1 cellular context compared by ENCODE assay signal in genomic region chr1:26028490-26028980, GRCh38.
A peak's percentile ranks its signal among the peaks of the same experiment; 100 is the strongest.
TF ChIP-seq lines count a peak whose summit lies in the region.

No MANE protein-coding gene starts in this region.

TF ChIP-seq in HepG2, 621 proteins besides CTCF, POLR2A, EP300 and RAD21 (continued from another document and continues in another):
- TF ChIP-seq, protein P1, sequence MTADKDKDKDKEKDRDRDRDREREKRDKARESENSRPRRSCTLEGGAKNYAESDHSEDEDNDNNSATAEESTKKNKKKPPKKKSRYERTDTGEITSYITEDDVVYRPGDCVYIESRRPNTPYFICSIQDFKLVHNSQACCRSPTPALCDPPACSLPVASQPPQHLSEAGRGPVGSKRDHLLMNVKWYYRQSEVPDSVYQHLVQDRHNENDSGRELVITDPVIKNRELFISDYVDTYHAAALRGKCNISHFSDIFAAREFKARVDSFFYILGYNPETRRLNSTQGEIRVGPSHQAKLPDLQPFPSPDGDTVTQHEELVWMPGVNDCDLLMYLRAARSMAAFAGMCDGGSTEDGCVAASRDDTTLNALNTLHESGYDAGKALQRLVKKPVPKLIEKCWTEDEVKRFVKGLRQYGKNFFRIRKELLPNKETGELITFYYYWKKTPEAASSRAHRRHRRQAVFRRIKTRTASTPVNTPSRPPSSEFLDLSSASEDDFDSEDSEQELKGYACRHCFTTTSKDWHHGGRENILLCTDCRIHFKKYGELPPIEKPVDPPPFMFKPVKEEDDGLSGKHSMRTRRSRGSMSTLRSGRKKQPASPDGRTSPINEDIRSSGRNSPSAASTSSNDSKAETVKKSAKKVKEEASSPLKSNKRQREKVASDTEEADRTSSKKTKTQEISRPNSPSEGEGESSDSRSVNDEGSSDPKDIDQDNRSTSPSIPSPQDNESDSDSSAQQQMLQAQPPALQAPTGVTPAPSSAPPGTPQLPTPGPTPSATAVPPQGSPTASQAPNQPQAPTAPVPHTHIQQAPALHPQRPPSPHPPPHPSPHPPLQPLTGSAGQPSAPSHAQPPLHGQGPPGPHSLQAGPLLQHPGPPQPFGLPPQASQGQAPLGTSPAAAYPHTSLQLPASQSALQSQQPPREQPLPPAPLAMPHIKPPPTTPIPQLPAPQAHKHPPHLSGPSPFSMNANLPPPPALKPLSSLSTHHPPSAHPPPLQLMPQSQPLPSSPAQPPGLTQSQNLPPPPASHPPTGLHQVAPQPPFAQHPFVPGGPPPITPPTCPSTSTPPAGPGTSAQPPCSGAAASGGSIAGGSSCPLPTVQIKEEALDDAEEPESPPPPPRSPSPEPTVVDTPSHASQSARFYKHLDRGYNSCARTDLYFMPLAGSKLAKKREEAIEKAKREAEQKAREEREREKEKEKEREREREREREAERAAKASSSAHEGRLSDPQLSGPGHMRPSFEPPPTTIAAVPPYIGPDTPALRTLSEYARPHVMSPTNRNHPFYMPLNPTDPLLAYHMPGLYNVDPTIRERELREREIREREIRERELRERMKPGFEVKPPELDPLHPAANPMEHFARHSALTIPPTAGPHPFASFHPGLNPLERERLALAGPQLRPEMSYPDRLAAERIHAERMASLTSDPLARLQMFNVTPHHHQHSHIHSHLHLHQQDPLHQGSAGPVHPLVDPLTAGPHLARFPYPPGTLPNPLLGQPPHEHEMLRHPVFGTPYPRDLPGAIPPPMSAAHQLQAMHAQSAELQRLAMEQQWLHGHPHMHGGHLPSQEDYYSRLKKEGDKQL (CRISPR knock-in tag; IDR thresholded peaks at IDR 0.05; ENCODE audit: low read depth): no peak
- TF ChIP-seq GATAD1 (CRISPR knock-in tag; IDR thresholded peaks at IDR 0.05) (no peak), ZFX (CRISPR knock-in tag; IDR thresholded peaks at IDR 0.05; ENCODE audit: low read depth) (peak; percentile 58), DNMT1 (CRISPR knock-in tag; IDR thresholded peaks at IDR 0.05) (no peak), NFIC (IDR thresholded peaks at IDR 0.05; ENCODE audit: low read length) (no peak), GABPB1 (CRISPR knock-in tag; IDR thresholded peaks at IDR 0.05) (0 out of 2 replicates have a peak, but pooled peaks have one; percentile 34), GMEB2 (CRISPR knock-in tag; IDR thresholded peaks at IDR 0.05; ENCODE audit: low read depth) (no peak), DNMT3B (CRISPR knock-in tag; conservative IDR thresholded peaks at IDR 0.05) (no peak), ZNF770 (CRISPR knock-in tag; IDR thresholded peaks at IDR 0.05) (0 out of 2 replicates have a peak, but pooled peaks have one; percentile 36), RARG (CRISPR knock-in tag; IDR thresholded peaks at IDR 0.05; ENCODE audit: low read depth) (no peak), ARNTL (CRISPR knock-in tag; IDR thresholded peaks at IDR 0.05) (0 out of 2 replicates have a peak, but pooled peaks have one; percentile 41), MYPOP (CRISPR knock-in tag; IDR thresholded peaks at IDR 0.05) (no peak), ZNF672 (CRISPR knock-in tag; IDR thresholded peaks at IDR 0.05) (no peak), NR2F1 (CRISPR knock-in tag; IDR thresholded peaks at IDR 0.05) (no peak), ZNF678 (CRISPR knock-in tag; IDR thresholded peaks at IDR 0.05) (no peak), PAWR (CRISPR knock-in tag; IDR thresholded peaks at IDR 0.05; ENCODE audit: borderline replicate concordance) (0 out of 2 replicates have a peak, but pooled peaks have one; percentile 48), GATAD2A (CRISPR knock-in tag; IDR thresholded peaks at IDR 0.05) (peak; percentile 64), ZNF496 (CRISPR knock-in tag; IDR thresholded peaks at IDR 0.05; ENCODE audit: insufficient replicate concordance) (no peak), NR1H2 (CRISPR knock-in tag; IDR thresholded peaks at IDR 0.05; ENCODE audit: borderline replicate concordance, low read depth) (no peak), PATZ1 (CRISPR knock-in tag; IDR thresholded peaks at IDR 0.05) (peak; percentile 97), ZNF556 (CRISPR knock-in tag; IDR thresholded peaks at IDR 0.05; ENCODE audit: borderline replicate concordance) (peak; percentile 33; the same call in 1 of the 2 replicates), ZNF468 (CRISPR knock-in tag; IDR thresholded peaks at IDR 0.05) (0 out of 2 replicates have a peak, but pooled peaks have one; percentile 39)
- TF ChIP-seq, protein P2, sequence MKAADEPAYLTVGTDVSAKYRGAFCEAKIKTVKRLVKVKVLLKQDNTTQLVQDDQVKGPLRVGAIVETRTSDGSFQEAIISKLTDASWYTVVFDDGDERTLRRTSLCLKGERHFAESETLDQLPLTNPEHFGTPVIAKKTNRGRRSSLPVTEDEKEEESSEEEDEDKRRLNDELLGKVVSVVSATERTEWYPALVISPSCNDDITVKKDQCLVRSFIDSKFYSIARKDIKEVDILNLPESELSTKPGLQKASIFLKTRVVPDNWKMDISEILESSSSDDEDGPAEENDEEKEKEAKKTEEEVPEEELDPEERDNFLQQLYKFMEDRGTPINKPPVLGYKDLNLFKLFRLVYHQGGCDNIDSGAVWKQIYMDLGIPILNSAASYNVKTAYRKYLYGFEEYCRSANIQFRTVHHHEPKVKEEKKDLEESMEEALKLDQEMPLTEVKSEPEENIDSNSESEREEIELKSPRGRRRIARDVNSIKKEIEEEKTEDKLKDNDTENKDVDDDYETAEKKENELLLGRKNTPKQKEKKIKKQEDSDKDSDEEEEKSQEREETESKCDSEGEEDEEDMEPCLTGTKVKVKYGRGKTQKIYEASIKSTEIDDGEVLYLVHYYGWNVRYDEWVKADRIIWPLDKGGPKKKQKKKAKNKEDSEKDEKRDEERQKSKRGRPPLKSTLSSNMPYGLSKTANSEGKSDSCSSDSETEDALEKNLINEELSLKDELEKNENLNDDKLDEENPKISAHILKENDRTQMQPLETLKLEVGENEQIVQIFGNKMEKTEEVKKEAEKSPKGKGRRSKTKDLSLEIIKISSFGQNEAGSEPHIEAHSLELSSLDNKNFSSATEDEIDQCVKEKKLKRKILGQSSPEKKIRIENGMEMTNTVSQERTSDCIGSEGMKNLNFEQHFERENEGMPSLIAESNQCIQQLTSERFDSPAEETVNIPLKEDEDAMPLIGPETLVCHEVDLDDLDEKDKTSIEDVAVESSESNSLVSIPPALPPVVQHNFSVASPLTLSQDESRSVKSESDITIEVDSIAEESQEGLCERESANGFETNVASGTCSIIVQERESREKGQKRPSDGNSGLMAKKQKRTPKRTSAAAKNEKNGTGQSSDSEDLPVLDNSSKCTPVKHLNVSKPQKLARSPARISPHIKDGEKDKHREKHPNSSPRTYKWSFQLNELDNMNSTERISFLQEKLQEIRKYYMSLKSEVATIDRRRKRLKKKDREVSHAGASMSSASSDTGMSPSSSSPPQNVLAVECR (CRISPR knock-in tag; IDR thresholded peaks at IDR 0.05; ENCODE audit: borderline replicate concordance): peak; percentile 32; the same call in 1 of the 2 replicates
- TF ChIP-seq, protein P3, sequence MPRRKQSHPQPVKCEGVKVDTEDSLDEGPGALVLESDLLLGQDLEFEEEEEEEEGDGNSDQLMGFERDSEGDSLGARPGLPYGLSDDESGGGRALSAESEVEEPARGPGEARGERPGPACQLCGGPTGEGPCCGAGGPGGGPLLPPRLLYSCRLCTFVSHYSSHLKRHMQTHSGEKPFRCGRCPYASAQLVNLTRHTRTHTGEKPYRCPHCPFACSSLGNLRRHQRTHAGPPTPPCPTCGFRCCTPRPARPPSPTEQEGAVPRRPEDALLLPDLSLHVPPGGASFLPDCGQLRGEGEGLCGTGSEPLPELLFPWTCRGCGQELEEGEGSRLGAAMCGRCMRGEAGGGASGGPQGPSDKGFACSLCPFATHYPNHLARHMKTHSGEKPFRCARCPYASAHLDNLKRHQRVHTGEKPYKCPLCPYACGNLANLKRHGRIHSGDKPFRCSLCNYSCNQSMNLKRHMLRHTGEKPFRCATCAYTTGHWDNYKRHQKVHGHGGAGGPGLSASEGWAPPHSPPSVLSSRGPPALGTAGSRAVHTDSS (CRISPR knock-in tag; conservative IDR thresholded peaks at IDR 0.05): no peak
- TF ChIP-seq, protein P4, sequence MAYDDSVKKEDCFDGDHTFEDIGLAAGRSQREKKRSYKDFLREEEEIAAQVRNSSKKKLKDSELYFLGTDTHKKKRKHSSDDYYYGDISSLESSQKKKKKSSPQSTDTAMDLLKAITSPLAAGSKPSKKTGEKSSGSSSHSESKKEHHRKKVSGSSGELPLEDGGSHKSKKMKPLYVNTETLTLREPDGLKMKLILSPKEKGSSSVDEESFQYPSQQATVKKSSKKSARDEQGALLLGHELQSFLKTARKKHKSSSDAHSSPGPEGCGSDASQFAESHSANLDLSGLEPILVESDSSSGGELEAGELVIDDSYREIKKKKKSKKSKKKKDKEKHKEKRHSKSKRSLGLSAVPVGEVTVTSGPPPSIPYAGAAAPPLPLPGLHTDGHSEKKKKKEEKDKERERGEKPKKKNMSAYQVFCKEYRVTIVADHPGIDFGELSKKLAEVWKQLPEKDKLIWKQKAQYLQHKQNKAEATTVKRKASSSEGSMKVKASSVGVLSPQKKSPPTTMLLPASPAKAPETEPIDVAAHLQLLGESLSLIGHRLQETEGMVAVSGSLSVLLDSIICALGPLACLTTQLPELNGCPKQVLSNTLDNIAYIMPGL (CRISPR knock-in tag; IDR thresholded peaks at IDR 0.05; ENCODE audit: borderline replicate concordance in 1 of 2, low read depth in 1 of 2): peak in 1 of 2 experiments; percentile 47; a peak in 1 of 4 replicates
- TF ChIP-seq, protein P5, sequence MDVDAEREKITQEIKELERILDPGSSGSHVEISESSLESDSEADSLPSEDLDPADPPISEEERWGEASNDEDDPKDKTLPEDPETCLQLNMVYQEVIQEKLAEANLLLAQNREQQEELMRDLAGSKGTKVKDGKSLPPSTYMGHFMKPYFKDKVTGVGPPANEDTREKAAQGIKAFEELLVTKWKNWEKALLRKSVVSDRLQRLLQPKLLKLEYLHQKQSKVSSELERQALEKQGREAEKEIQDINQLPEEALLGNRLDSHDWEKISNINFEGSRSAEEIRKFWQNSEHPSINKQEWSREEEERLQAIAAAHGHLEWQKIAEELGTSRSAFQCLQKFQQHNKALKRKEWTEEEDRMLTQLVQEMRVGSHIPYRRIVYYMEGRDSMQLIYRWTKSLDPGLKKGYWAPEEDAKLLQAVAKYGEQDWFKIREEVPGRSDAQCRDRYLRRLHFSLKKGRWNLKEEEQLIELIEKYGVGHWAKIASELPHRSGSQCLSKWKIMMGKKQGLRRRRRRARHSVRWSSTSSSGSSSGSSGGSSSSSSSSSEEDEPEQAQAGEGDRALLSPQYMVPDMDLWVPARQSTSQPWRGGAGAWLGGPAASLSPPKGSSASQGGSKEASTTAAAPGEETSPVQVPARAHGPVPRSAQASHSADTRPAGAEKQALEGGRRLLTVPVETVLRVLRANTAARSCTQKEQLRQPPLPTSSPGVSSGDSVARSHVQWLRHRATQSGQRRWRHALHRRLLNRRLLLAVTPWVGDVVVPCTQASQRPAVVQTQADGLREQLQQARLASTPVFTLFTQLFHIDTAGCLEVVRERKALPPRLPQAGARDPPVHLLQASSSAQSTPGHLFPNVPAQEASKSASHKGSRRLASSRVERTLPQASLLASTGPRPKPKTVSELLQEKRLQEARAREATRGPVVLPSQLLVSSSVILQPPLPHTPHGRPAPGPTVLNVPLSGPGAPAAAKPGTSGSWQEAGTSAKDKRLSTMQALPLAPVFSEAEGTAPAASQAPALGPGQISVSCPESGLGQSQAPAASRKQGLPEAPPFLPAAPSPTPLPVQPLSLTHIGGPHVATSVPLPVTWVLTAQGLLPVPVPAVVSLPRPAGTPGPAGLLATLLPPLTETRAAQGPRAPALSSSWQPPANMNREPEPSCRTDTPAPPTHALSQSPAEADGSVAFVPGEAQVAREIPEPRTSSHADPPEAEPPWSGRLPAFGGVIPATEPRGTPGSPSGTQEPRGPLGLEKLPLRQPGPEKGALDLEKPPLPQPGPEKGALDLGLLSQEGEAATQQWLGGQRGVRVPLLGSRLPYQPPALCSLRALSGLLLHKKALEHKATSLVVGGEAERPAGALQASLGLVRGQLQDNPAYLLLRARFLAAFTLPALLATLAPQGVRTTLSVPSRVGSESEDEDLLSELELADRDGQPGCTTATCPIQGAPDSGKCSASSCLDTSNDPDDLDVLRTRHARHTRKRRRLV (CRISPR knock-in tag; IDR thresholded peaks at IDR 0.05): no peak
